In the genomic region with DNA sequence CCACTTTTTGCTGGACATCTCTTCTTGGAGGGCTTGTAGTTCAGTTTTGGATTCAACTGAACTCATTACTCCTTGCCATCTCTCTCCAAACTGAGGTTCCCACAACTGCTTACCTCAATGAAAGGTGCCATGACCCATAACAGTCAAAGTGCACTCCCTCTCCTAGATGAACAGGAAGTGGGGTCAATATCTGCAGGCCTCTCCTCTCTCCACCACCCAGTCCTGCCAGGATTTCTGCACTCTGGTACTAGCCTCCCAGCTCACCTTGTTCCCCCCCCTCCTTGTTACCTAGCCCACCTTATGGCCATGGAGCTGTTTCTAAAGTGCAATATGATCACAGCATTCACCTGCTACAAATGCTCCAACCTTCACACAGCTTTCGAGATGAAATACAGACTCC, we compare ENCODE assay signal across 25 cellular contexts. TPM values are rescaled to one million over a fixed set of nuclear protein-coding genes. Genes with fewer than 3 reads are reported as not detected.
DNase-seq lines count a peak whose midpoint lies in the region; ATAC-seq and TF ChIP-seq lines count a peak whose summit lies in the region.
"Had no signal": no experiment of that assay in that cellular context is flagged by ENCODE, and none has a peak within 500 bp of the region (broad histone marks: within the 10 kb centered on the region; RNA-seq: fewer than 3 reads in every experiment).

No MANE protein-coding gene starts in this region.

- TF ChIP-seq CTCF in cardiac muscle cell (IDR thresholded peaks at IDR 0.05; ENCODE audit: low read depth, low read length) (no peak), heart right ventricle (IDR thresholded peaks at IDR 0.05) (no peak), SU-DHL-6 (IDR thresholded peaks at IDR 0.05; ENCODE audit: insufficient read depth, low read length, poor library complexity, severe bottlenecking) (no peak), nephron (IDR thresholded peaks at IDR 0.05; ENCODE audit: unreplicated experiment in 3 of 3) (no peak)

- ATAC-seq in heart right ventricle (no peak), HG03442 (IDR thresholded peaks at IDR 0.05; ENCODE audit: unreplicated experiment) (no peak), GM21723 (IDR thresholded peaks at IDR 0.05; ENCODE audit: unreplicated experiment) (no peak)

- H3K4me3 ChIP-seq in cardiac muscle cell (peak overlapping the region; percentile 12), heart right ventricle (no peak overlapping the region), SU-DHL-6 (ENCODE audit: insufficient read depth, low read length, poor library complexity, severe bottlenecking) (no peak overlapping the region)
- H3K4me3 ChIP-seq: BLaER1, PC-9, SJSA1 had no signal

- peak overlapping the region in 1 of 3 experiments; percentile 0 for H3K4me3 Mint-ChIP-seq in nephron
- H3K4me3 Mint-ChIP-seq: CD4-positive, CD25-positive, alpha-beta regulatory T cell had no signal

- H4K20me1 ChIP-seq in SU-DHL-6 (ENCODE audit: low read depth, low read length) = no peaks in the 10 kb centered on the region; the same call in 1 of the 2 replicates

- no peaks in the 10 kb centered on the region for H3K9me2 ChIP-seq in SU-DHL-6 (replicated peaks; ENCODE audit: insufficient read depth, low read length)

- H3K4me2 ChIP-seq in SU-DHL-6 (ENCODE audit: low read depth, low read length, poor library complexity, severe bottlenecking) = peak overlapping the region; percentile 17
- H3K4me2 ChIP-seq: BLaER1, PC-9 had no signal

- no peak overlapping the region for H2AFZ ChIP-seq in SU-DHL-6 (ENCODE audit: low read depth, low read length, severe bottlenecking)
- H2AFZ ChIP-seq: PC-9 had no signal

- no peaks in the 10 kb centered on the region for H3K9me3 ChIP-seq in cardiac muscle cell (ENCODE audit: low read depth)
- H3K9me3 ChIP-seq in heart right ventricle = no peaks in the 10 kb centered on the region
- H3K9me3 ChIP-seq in SU-DHL-6 (ENCODE audit: insufficient read depth, low read length) = no peaks in the 10 kb centered on the region
- H3K9me3 ChIP-seq: BLaER1, SJSA1 had no signal

- peaks cover 99% of the 10 kb centered on the region for H3K79me2 ChIP-seq in SU-DHL-6 (ENCODE audit: insufficient read depth, low read length)

- DNase-seq in cardiac muscle cell (ENCODE audit: low read depth in 1 of 2, low spot score in 1 of 2) = no peak
- no peak for DNase-seq in heart right ventricle
- DNase-seq in NCI-H345 treated with DMSO at 0.1 percent for 48 hours (lab: John Stamatoyannopoulos, UW; ENCODE audit: unreplicated experiment) = no peak
- DNase-seq: CD4-positive, CD25-positive, alpha-beta regulatory T cell; DMS53; GOT3; HCEC 1CT; NCI-H1092 treated with DMSO at 0.1 percent for 48 hours; NCI-H1436; NCI-H187; NCI-H2081 treated with DMSO at 0.1 percent for 48 hours; NCI-H2171 treated with DMSO at 0.1 percent for 48 hours; NCI-H345; NCI-H524; NCI-H774; PC-9; Right ventricle myocardium superior; RPMI8226 had no signal

- intact Hi-C loops in heart right ventricle (cut with DNase I) = loop anchor here in 7 of 10 donors (10.0 kb wide), 4 partner anchors 98 to 272 kb away; no protein-coding TSS in a partner anchor

- H3K36me3 ChIP-seq in cardiac muscle cell = no peaks in the 10 kb centered on the region
- peaks cover 0 to 4% (median 0%) of the 10 kb centered on the region in 9 donors for H3K36me3 ChIP-seq in heart right ventricle
- H3K36me3 ChIP-seq in SU-DHL-6 (ENCODE audit: low read length) = peaks cover 20% of the 10 kb centered on the region
- H3K36me3 ChIP-seq: BLaER1 had no signal

- H3K27me3 ChIP-seq in cardiac muscle cell = no peaks in the 10 kb centered on the region
- H3K27me3 ChIP-seq in heart right ventricle = peaks cover 0 to 18% (median 0%) of the 10 kb centered on the region in 7 donors
- no peaks in the 10 kb centered on the region for H3K27me3 ChIP-seq in SU-DHL-6 (ENCODE audit: low read length)
- H3K27me3 ChIP-seq: SJSA1 had no signal

- peaks cover 76% of the 10 kb centered on the region for H3K4me1 Mint-ChIP-seq in nephron

- peaks cover 80% of the 10 kb centered on the region for H3K4me1 ChIP-seq in cardiac muscle cell (ENCODE audit: low read depth)
- H3K4me1 ChIP-seq in heart right ventricle = peaks cover 8 to 64% (median 47%) of the 10 kb centered on the region in 9 donors

- H3K27ac Mint-ChIP-seq in nephron = peak overlapping the region in 2 of 3 experiments; percentile 11 to 76
- H3K27ac Mint-ChIP-seq: CD4-positive, CD25-positive, alpha-beta regulatory T cell had no signal

- peaks cover 16% of the 10 kb centered on the region for H3K36me3 Mint-ChIP-seq in nephron (ENCODE audit: low read depth)
- H3K36me3 Mint-ChIP-seq: CD4-positive, CD25-positive, alpha-beta regulatory T cell had no signal

- H3K27me3 Mint-ChIP-seq in nephron (ENCODE audit: low read depth) = peaks cover 5% of the 10 kb centered on the region

- no peak overlapping the region for H3K9ac ChIP-seq in SU-DHL-6 (ENCODE audit: low read length)
- H3K9ac ChIP-seq: BLaER1 had no signal

- H3K27ac ChIP-seq in cardiac muscle cell = peak overlapping the region; percentile 98
- H3K27ac ChIP-seq in heart right ventricle = no peak overlapping the region
- H3K27ac ChIP-seq in SU-DHL-6 (ENCODE audit: low read depth, low read length) = peak overlapping the region; percentile 31
- H3K27ac ChIP-seq: BLaER1, HL-60, PC-9, SJSA1 had no signal

- WGBS in heart right ventricle, 2 donors = 100% methylated on average over 1 of the region's 1 CpG

- H3F3A ChIP-seq in SU-DHL-6 (ENCODE audit: insufficient read depth) = 0 out of 2 replicates have a peak, but pooled peaks cover 4% of the 10 kb centered on the region

- H3K9me3 Mint-ChIP-seq in nephron = no peaks in the 10 kb centered on the region

RNA-seq across cellular contexts. Expression of a gene that starts 5.9 kb away (rescaled TPM):
- total RNA-seq in cardiac muscle cell = 126 TPM in 2 replicates
- 96.6 and 101 TPM in 2 replicates for polyA plus RNA-seq in cardiac muscle cell
- total RNA-seq in heart right ventricle = 10 to 100 TPM in 1 of 10 donors, 1 to 10 TPM in 9; 3.8 to 14.9 (median 5.1) TPM
- polyA plus RNA-seq in heart right ventricle = 1 to 10 TPM; 2.4 to 5.7 TPM

Comparison
In these comparisons a context has a peak if more than half of its experiments do, and no peak if none do; other contexts are left out.
1. H3K27ac ChIP-seq: peak in cardiac muscle cell (single experiment) and SU-DHL-6 (single experiment); none in heart right ventricle (0 of 10).